In genomic region chr14:58071341-58071740, GRCh38 we compare ENCODE assay signal across 19 cellular contexts.
DNase-seq lines count a peak whose midpoint lies in the region; ATAC-seq and TF ChIP-seq lines count a peak whose summit lies in the region.
"Had no signal": no experiment of that assay in that cellular context is flagged by ENCODE, and none has a peak within 500 bp of the region (broad histone marks: within the 10 kb centered on the region; RNA-seq: fewer than 3 reads in every experiment).

No MANE protein-coding gene starts in this region.

- H3K4me1 ChIP-seq in SK-N-SH (ENCODE audit: control insufficient read depth in 1 of 2, insufficient read depth in 2 of 2, low read depth in 1 of 2, low read length in 1 of 2), result peaks cover 0 to 5% of the 10 kb centered on the region in 2 experiments; a peak in 1 of 4 replicates
- peaks cover 13% of the 10 kb centered on the region for H3K4me1 ChIP-seq in body of pancreas
- peaks cover 0 to 10% (median 0%) of the 10 kb centered on the region in 4 donors for H3K4me1 ChIP-seq in Peyer's patch
- H3K4me1 ChIP-seq: HAP-1 had no signal

- intact Hi-C loops in body of pancreas (cut with DNase I), result loop anchor here (10.0 kb wide), 2 partner anchors 367 to 587 kb away; no protein-coding TSS in a partner anchor

- TF ChIP-seq POLR2A in body of pancreas (IDR thresholded peaks at IDR 0.05), result no peak
- TF ChIP-seq POLR2A in Peyer's patch (IDR thresholded peaks at IDR 0.05), result no peak

- no peak overlapping the region for H3K9ac ChIP-seq in SK-N-SH
- H3K9ac ChIP-seq: GM23248 had no signal

- no peak overlapping the region for H3K4me2 ChIP-seq in SK-N-SH

- no peaks in the 10 kb centered on the region for H4K20me1 ChIP-seq in SK-N-SH (ENCODE audit: insufficient read depth)

- POLR2A ChIA-PET in SK-N-SH (lab: Yijun Ruan, JAX), result no interaction called here

- peaks cover 8% of the 10 kb centered on the region; the same call in 1 of the 2 replicates for H3K27me3 ChIP-seq in SK-N-SH (ENCODE audit: insufficient read depth)
- H3K27me3 ChIP-seq in body of pancreas, result no peaks in the 10 kb centered on the region
- H3K27me3 ChIP-seq in Peyer's patch, result no peaks in the 10 kb centered on the region

- TF ChIP-seq RAD21 in SK-N-SH (IDR thresholded peaks at IDR 0.05; ENCODE audit: low read length), result no peak

- DNase-seq in NCI-H226, result peak; percentile 48
- DNase-seq in SK-N-SH, result no peak
- DNase-seq in body of pancreas, result peak in 1 of 4 donors; percentile 24
- DNase-seq in left lobe of liver (ENCODE audit: low spot score), result no peak
- no peak for DNase-seq in activated CD4-positive, alpha-beta T cell treated with anti-CD3 and anti-CD28 coated beads for 1 hour
- no peak for DNase-seq in T-helper 9 cell
- no peak for DNase-seq in NCI-H345 treated with DMSO at 0.1 percent for 48 hours (lab: John Stamatoyannopoulos, UW; ENCODE audit: unreplicated experiment)
- no peak for DNase-seq in Peyer's patch
- DNase-seq: AML-193; CD4-positive, alpha-beta memory T cell; DMS 273 treated with DMSO at 0.1 percent for 48 hours; DMS53; DND-41; EL; GM23248 had no signal

- H3K9me2 ChIP-seq in SK-N-SH, result no peaks in the 10 kb centered on the region

- CTCF ChIA-PET in SK-N-SH (lab: Yijun Ruan, JAX), result interaction anchor here (1.1 to 3.4 kb wide), 6 partner anchors 8 to 586 kb away, joined by 4 to 25 read pairs (median 6); no protein-coding TSS in a partner anchor

- WGBS in SK-N-SH (ENCODE audit: low lambda C conversion rate), result 10% methylated on average over 1 of the region's 1 CpG
- WGBS in body of pancreas, 2 donors, result 3 to 9% methylated on average over 1 of the region's 1 CpG

- 0 out of 2 replicates have a peak overlapping the region, but pooled peaks have one; percentile 12 for H2AFZ ChIP-seq in SK-N-SH (ENCODE audit: low read depth)
- H2AFZ ChIP-seq: GM23248 had no signal

- H3K4me3 ChIP-seq in SK-N-SH (ENCODE audit: low read depth in 2 of 2, low read length in 1 of 2) (no peak overlapping the region), body of pancreas (no peak overlapping the region), Peyer's patch (no peak overlapping the region)
- H3K4me3 ChIP-seq: GM12878, GM23248, HAP-1 had no signal

- H3K9me3 ChIP-seq in SK-N-SH (no peaks in the 10 kb centered on the region), body of pancreas (no peaks in the 10 kb centered on the region), Peyer's patch (no peaks in the 10 kb centered on the region)
- H3K9me3 ChIP-seq: HAP-1 had no signal

- no peaks in the 10 kb centered on the region for H3K79me2 ChIP-seq in SK-N-SH (ENCODE audit: insufficient read depth)

- H3K27ac ChIP-seq in SK-N-SH (ENCODE audit: low read depth in 2 of 2, low read length in 1 of 2), result no peak overlapping the region
- no peak overlapping the region for H3K27ac ChIP-seq in body of pancreas
- no peak overlapping the region for H3K27ac ChIP-seq in Peyer's patch
- H3K27ac ChIP-seq: C4-2B, GM23248 had no signal

- H3K36me3 ChIP-seq in SK-N-SH (replicated peaks in 1 of 2; ENCODE audit: control insufficient read depth in 1 of 2, insufficient read depth in 2 of 2, low read length in 1 of 2), result no peaks in the 10 kb centered on the region
- no peaks in the 10 kb centered on the region for H3K36me3 ChIP-seq in body of pancreas (replicated peaks in 1 of 2; ENCODE audit: insufficient read depth in 1 of 2, low read depth in 2 of 2)
- no peaks in the 10 kb centered on the region for H3K36me3 ChIP-seq in Peyer's patch
- H3K36me3 ChIP-seq: HAP-1 had no signal

- no peak for TF ChIP-seq CTCF in SK-N-SH (IDR thresholded peaks at IDR 0.05)
- no peak for TF ChIP-seq CTCF in body of pancreas (IDR thresholded peaks at IDR 0.05)
- TF ChIP-seq CTCF in Peyer's patch (IDR thresholded peaks at IDR 0.05), result no peak

- H3F3A ChIP-seq in SK-N-SH (replicated peaks; ENCODE audit: insufficient read depth), result peaks cover 4% of the 10 kb centered on the region

- ATAC-seq in body of pancreas (peak; percentile 40), left lobe of liver (peak; percentile 54)
- ATAC-seq: GM12878, HepG2 had no signal

- TF ChIP-seq EP300 in SK-N-SH (IDR thresholded peaks at IDR 0.05; ENCODE audit: borderline replicate concordance in 1 of 2, low read depth in 1 of 2, low read length in 1 of 2), result no peak

TF ChIP-seq in SK-N-SH, 30 proteins besides CTCF, POLR2A, EP300 and RAD21:
- no peak for TF ChIP-seq MAX (IDR thresholded peaks at IDR 0.05; ENCODE audit: low read depth)
- TF ChIP-seq, protein P1, sequence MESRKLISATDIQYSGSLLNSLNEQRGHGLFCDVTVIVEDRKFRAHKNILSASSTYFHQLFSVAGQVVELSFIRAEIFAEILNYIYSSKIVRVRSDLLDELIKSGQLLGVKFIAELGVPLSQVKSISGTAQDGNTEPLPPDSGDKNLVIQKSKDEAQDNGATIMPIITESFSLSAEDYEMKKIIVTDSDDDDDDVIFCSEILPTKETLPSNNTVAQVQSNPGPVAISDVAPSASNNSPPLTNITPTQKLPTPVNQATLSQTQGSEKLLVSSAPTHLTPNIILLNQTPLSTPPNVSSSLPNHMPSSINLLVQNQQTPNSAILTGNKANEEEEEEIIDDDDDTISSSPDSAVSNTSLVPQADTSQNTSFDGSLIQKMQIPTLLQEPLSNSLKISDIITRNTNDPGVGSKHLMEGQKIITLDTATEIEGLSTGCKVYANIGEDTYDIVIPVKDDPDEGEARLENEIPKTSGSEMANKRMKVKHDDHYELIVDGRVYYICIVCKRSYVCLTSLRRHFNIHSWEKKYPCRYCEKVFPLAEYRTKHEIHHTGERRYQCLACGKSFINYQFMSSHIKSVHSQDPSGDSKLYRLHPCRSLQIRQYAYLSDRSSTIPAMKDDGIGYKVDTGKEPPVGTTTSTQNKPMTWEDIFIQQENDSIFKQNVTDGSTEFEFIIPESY (IDR thresholded peaks at IDR 0.05; ENCODE audit: borderline replicate concordance, low read depth), result no peak
- no peak for TF ChIP-seq FOXM1 (IDR thresholded peaks at IDR 0.05; ENCODE audit: low read depth)
- TF ChIP-seq YY1 (IDR thresholded peaks at IDR 0.05; ENCODE audit: low read depth), result no peak
- TF ChIP-seq EZH2phosphoT487 (IDR thresholded peaks at IDR 0.05; ENCODE audit: borderline replicate concordance, low read depth), result no peak
- TF ChIP-seq USF1 (IDR thresholded peaks at IDR 0.05; ENCODE audit: borderline replicate concordance, low read depth), result no peak
- TF ChIP-seq ELF1 (IDR thresholded peaks at IDR 0.05), result no peak
- TF ChIP-seq RXRA (IDR thresholded peaks at IDR 0.05; ENCODE audit: borderline replicate concordance, low read depth), result no peak
- no peak for TF ChIP-seq PBX3 (IDR thresholded peaks at IDR 0.05)
- TF ChIP-seq RFX5 (IDR thresholded peaks at IDR 0.05; ENCODE audit: low read length), result no peak
- no peak for TF ChIP-seq GATA2 (CRISPR knock-in tag; IDR thresholded peaks at IDR 0.05)
- no peak for TF ChIP-seq CHD2 (IDR thresholded peaks at IDR 0.05; ENCODE audit: low read length, partially characterized antibody)
- no peak for TF ChIP-seq SIN3A (IDR thresholded peaks at IDR 0.05; ENCODE audit: borderline replicate concordance, low read depth, low read length)
- TF ChIP-seq, protein P2, sequence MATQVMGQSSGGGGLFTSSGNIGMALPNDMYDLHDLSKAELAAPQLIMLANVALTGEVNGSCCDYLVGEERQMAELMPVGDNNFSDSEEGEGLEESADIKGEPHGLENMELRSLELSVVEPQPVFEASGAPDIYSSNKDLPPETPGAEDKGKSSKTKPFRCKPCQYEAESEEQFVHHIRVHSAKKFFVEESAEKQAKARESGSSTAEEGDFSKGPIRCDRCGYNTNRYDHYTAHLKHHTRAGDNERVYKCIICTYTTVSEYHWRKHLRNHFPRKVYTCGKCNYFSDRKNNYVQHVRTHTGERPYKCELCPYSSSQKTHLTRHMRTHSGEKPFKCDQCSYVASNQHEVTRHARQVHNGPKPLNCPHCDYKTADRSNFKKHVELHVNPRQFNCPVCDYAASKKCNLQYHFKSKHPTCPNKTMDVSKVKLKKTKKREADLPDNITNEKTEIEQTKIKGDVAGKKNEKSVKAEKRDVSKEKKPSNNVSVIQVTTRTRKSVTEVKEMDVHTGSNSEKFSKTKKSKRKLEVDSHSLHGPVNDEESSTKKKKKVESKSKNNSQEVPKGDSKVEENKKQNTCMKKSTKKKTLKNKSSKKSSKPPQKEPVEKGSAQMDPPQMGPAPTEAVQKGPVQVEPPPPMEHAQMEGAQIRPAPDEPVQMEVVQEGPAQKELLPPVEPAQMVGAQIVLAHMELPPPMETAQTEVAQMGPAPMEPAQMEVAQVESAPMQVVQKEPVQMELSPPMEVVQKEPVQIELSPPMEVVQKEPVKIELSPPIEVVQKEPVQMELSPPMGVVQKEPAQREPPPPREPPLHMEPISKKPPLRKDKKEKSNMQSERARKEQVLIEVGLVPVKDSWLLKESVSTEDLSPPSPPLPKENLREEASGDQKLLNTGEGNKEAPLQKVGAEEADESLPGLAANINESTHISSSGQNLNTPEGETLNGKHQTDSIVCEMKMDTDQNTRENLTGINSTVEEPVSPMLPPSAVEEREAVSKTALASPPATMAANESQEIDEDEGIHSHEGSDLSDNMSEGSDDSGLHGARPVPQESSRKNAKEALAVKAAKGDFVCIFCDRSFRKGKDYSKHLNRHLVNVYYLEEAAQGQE (IDR thresholded peaks at IDR 0.05; ENCODE audit: low read depth, low read length), result no peak
